Comparison of ENCODE assay signal across 1 cellular context in genomic region chr6:47147836-47148344, GRCh38.
TF ChIP-seq lines count a peak whose summit lies in the region.

No MANE protein-coding gene starts in this region.

TF ChIP-seq in HepG2, 621 proteins besides CTCF, POLR2A, EP300 and RAD21 (continued from another document):
- TF ChIP-seq HOMEZ (CRISPR knock-in tag; IDR thresholded peaks at IDR 0.05; ENCODE audit: low read depth) (no peak), HNF4A (CRISPR knock-in tag; IDR thresholded peaks at IDR 0.05) (0 out of 2 replicates have a peak, but pooled peaks have one; percentile 19), KLF9 (CRISPR knock-in tag; IDR thresholded peaks at IDR 0.05; ENCODE audit: low read depth) (no peak), FOSL2 (CRISPR knock-in tag; IDR thresholded peaks at IDR 0.05) (peak; percentile 50), DR1 (CRISPR knock-in tag; IDR thresholded peaks at IDR 0.05) (no peak)
